ENCODE assay signal across 1 cellular context in the genomic region with DNA sequence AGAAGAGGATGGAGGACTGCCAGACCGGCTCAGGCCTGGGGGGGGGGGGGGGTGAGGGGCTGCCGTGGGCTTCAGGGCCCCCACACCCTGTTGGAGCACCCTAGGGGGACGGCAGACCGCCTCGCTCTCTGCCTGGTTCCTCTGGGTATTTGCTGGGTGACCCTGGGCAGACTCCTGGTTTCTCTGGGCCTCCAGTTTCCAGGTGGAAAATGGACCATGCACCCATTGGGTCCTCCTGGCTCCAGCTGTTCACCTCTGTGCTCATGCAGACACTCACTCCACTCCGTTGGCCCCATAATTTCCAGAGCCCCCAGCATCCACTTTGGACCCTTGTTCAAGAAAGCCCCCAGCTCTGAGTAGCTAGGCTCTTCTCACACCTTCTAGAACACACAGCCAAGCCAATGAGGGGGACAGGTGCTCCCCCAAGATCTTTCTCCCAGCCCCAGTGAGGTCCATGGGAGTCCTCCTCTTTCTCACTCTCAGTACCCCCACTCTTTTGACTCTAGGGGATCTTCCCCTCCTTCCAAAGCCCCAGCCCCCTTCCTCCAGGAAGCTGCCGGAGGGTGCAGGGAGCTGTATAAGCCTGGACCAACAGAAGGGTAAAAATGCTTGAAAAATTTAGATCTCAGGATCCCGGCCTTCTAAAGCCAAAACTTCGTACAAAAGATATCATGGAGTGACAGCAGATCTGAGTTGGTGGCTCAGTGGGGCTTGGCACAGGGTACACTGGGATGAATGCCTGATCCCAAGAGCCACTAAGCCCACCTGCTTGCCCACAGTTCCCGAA.
TF ChIP-seq lines count a peak whose summit lies in the region.

No MANE protein-coding gene starts in this region.

TF ChIP-seq in H1, 55 proteins besides CTCF, POLR2A, EP300 and RAD21:
- TF ChIP-seq RFX5 (IDR thresholded peaks at IDR 0.05; ENCODE audit: borderline replicate concordance, low read depth, low read length) (no peak), SIRT6 (IDR thresholded peaks at IDR 0.05; ENCODE audit: low read length) (no peak), ZNF274 (IDR thresholded peaks at IDR 0.05; ENCODE audit: borderline replicate concordance, extremely low read depth, low read length) (no peak), JUND (IDR thresholded peaks at IDR 0.05; ENCODE audit: low read length) (no peak), SP2 (IDR thresholded peaks at IDR 0.05; ENCODE audit: low read length) (no peak), SUZ12 (IDR thresholded peaks at IDR 0.05; ENCODE audit: low read length) (no peak), SP1 (IDR thresholded peaks at IDR 0.05; ENCODE audit: low read depth, low read length) (no peak), RNF2 (IDR thresholded peaks at IDR 0.05; ENCODE audit: borderline replicate concordance, low read depth, low read length, missing control alignments, poor library complexity, severe bottlenecking) (no peak), BCL11A (IDR thresholded peaks at IDR 0.05; ENCODE audit: low read depth in 2 of 2, low read length in 2 of 2) (no peak), CBX5 (IDR thresholded peaks at IDR 0.05; ENCODE audit: low read depth, low read length) (no peak), HDAC6 (IDR thresholded peaks at IDR 0.05; ENCODE audit: low read depth, low read length) (no peak), RXRA (IDR thresholded peaks at IDR 0.05; ENCODE audit: insufficient read depth, low read depth, low read length) (no peak), TCF12 (IDR thresholded peaks at IDR 0.05; ENCODE audit: low read depth, low read length) (no peak), FOSL1 (IDR thresholded peaks at IDR 0.05; ENCODE audit: insufficient read depth, low read depth, low read length) (no peak)
- TF ChIP-seq, protein P1, sequence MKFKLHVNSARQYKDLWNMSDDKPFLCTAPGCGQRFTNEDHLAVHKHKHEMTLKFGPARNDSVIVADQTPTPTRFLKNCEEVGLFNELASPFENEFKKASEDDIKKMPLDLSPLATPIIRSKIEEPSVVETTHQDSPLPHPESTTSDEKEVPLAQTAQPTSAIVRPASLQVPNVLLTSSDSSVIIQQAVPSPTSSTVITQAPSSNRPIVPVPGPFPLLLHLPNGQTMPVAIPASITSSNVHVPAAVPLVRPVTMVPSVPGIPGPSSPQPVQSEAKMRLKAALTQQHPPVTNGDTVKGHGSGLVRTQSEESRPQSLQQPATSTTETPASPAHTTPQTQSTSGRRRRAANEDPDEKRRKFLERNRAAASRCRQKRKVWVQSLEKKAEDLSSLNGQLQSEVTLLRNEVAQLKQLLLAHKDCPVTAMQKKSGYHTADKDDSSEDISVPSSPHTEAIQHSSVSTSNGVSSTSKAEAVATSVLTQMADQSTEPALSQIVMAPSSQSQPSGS (IDR thresholded peaks at IDR 0.05; ENCODE audit: low read length) = no peak
